ENCODE assay signal across 8 cellular contexts in genomic region chr1:233295775-233296322, GRCh38. TPM values are rescaled to one million over a fixed set of nuclear protein-coding genes. Genes with fewer than 3 reads are reported as not detected.
DNase-seq lines count a peak whose midpoint lies in the region; ATAC-seq and TF ChIP-seq lines count a peak whose summit lies in the region.

No MANE protein-coding gene starts in this region.

- no peak overlapping the region for H3K4me2 ChIP-seq in mesendoderm (ENCODE audit: low read length)

- TF ChIP-seq POLR2A in vagina (IDR thresholded peaks at IDR 0.05), result no peak

- H3K27me3 ChIP-seq in A673 (replicated peaks; ENCODE audit: insufficient read depth, low read depth, low read length, poor library complexity), result no peaks in the 10 kb centered on the region
- no peaks in the 10 kb centered on the region for H3K27me3 ChIP-seq in mesendoderm (ENCODE audit: insufficient read depth, low read length, poor library complexity)
- no peaks in the 10 kb centered on the region for H3K27me3 ChIP-seq in vagina

- H2BK120ac ChIP-seq in mesendoderm (ENCODE audit: low read depth, low read length), result no peak overlapping the region

- peaks cover 3% of the 10 kb centered on the region for H3K79me1 ChIP-seq in mesendoderm (ENCODE audit: low read length)

- peak; percentile 72 for DNase-seq in A673 (ENCODE audit: low spot score)
- DNase-seq in HCEC 1CT, result peak; percentile 59
- DNase-seq in astrocyte of the spinal cord (ENCODE audit: low read depth, low spot score), result peak; percentile 50
- DNase-seq in mesendoderm, result no peak
- no peak for DNase-seq in vagina (ENCODE audit: extremely low spot score in 2 of 2)
- DNase-seq in NCI-H1417 treated with DMSO at 0.1 percent for 48 hours (lab: John Stamatoyannopoulos, UW), result no peak

- H3K4ac ChIP-seq in mesendoderm (ENCODE audit: low read depth, low read length), result peak overlapping the region; percentile 1

- POLR2A ChIA-PET in A673 (lab: Charles Lee; ENCODE audit: low non-redundant PET), result no interaction called here

- BruUV-seq in A673 (replicated peaks; lab: Mats Ljungman, UMichigan), result no TSS peak

- no peak overlapping the region for H2BK5ac ChIP-seq in mesendoderm (ENCODE audit: low read length)

- TF ChIP-seq CTCF in A673 (conservative IDR thresholded peaks at IDR 0.05; ENCODE audit: low read depth, low read length) (no peak), astrocyte of the spinal cord (IDR thresholded peaks at IDR 0.05; ENCODE audit: low read depth, low read length) (no peak), vagina (IDR thresholded peaks at IDR 0.05) (no peak)

- peaks cover 16% of the 10 kb centered on the region for H3K79me2 ChIP-seq in mesendoderm (ENCODE audit: control insufficient read depth, insufficient read depth, low read length)

- H2BK15ac ChIP-seq in mesendoderm (replicated peaks; ENCODE audit: low read depth), result no peak overlapping the region

- H4K5ac ChIP-seq in mesendoderm (ENCODE audit: low read length), result no peak overlapping the region

- H3K4me1 ChIP-seq in A673 (ENCODE audit: insufficient read depth, low read length, poor library complexity, severe bottlenecking) (peaks cover 4% of the 10 kb centered on the region), mesendoderm (ENCODE audit: control insufficient read depth, low read depth, low read length) (no peaks in the 10 kb centered on the region), vagina (peaks cover 8% of the 10 kb centered on the region)

- intact Hi-C loops in A673 (cut with micrococcal nuclease; ENCODE audit: unreplicated experiment) (no loop called here), vagina (cut with DNase I) (no loop called here)

- peak overlapping the region; percentile 17 for H3K27ac ChIP-seq in A673 (ENCODE audit: low read depth, low read length, poor library complexity, severe bottlenecking)
- H3K27ac ChIP-seq in mesendoderm (ENCODE audit: low read depth, low read length), result no peak overlapping the region
- peak overlapping the region; percentile 81 for H3K27ac ChIP-seq in vagina

- H3K4me3 ChIP-seq in A673 (ENCODE audit: low read depth, low read length, poor library complexity, severe bottlenecking) (peak overlapping the region; percentile 75), astrocyte of the spinal cord (ENCODE audit: low read depth, low read length) (peak overlapping the region; percentile 77), mesendoderm (ENCODE audit: low read length) (no peak overlapping the region), vagina (peak overlapping the region; percentile 72 to 75)

- no peak overlapping the region for H3K56ac ChIP-seq in mesendoderm (ENCODE audit: low read length)

- WGBS in mesendoderm (ENCODE audit: extremely low coverage, insufficient coverage, low lambda C conversion rate), result no CpG with 5 or more reads among the region's 8 CpGs

- no peak for ATAC-seq in GM21447 (IDR thresholded peaks at IDR 0.05; ENCODE audit: unreplicated experiment)
- ATAC-seq in GM19463 (IDR thresholded peaks at IDR 0.05; ENCODE audit: unreplicated experiment), result no peak

- H3K9ac ChIP-seq in mesendoderm (ENCODE audit: low read length), result no peak overlapping the region

- H3K18ac ChIP-seq in mesendoderm (ENCODE audit: low read length), result no peak overlapping the region

- in situ Hi-C loops in astrocyte of the spinal cord (cut with HindIII; ENCODE audit: low sequenced_read_pairs), result no loop called here

- H3K36me3 ChIP-seq in A673 (ENCODE audit: insufficient read depth, low read length, poor library complexity, severe bottlenecking) (no peaks in the 10 kb centered on the region), mesendoderm (ENCODE audit: control insufficient read depth, insufficient read depth, low read length) (no peaks in the 10 kb centered on the region), vagina (no peaks in the 10 kb centered on the region)

- H3K9me3 ChIP-seq in A673 (ENCODE audit: low read depth, low read length, poor library complexity, severe bottlenecking) (no peaks in the 10 kb centered on the region), vagina (no peaks in the 10 kb centered on the region)

- no peak overlapping the region for H3K23ac ChIP-seq in mesendoderm (ENCODE audit: low read length)

- CTCF ChIA-PET in A673 (lab: Charles Lee), result no interaction called here

- H2AK5ac ChIP-seq in mesendoderm (ENCODE audit: low read length), result no peak overlapping the region

- H4K8ac ChIP-seq in mesendoderm (ENCODE audit: low read depth, low read length), result no peak overlapping the region

RNA-seq across cellular contexts. Expression of gene PCNX2, which starts 0.3 kb away (rescaled TPM):
- 9.1 and 9.6 TPM in 2 replicates for total RNA-seq in A673 (2021)
- polyA plus RNA-seq in mesendoderm (2013, experiment 1 of 2), result 20.1 TPM
- polyA plus RNA-seq in mesendoderm (2013, experiment 2 of 2), result 17.6 TPM
- total RNA-seq in vagina, result 29.2 TPM

RNA-seq across cellular contexts. Expression of gene MAP3K21, which starts 31.7 kb away (rescaled TPM):
- total RNA-seq in A673 (2021) (0.88 and 0.98 TPM in 2 replicates), vagina (6.9 TPM)
- 8.5 TPM for polyA plus RNA-seq in mesendoderm (2013, experiment 1 of 2)
- polyA plus RNA-seq in mesendoderm (2013, experiment 2 of 2), result 8.9 TPM

Comparison
In these comparisons a context has a peak if more than half of its experiments do, and no peak if none do; other contexts are left out.
1. DNase-seq: peak in A673 (single experiment), HCEC 1CT (single experiment) and astrocyte of the spinal cord (single experiment); none in mesendoderm (single experiment), vagina (0 of 2) and NCI-H1417 treated with DMSO at 0.1 percent for 48 hours (single experiment).